ENCODE assay signal across 8 cellular contexts in the genomic region with DNA sequence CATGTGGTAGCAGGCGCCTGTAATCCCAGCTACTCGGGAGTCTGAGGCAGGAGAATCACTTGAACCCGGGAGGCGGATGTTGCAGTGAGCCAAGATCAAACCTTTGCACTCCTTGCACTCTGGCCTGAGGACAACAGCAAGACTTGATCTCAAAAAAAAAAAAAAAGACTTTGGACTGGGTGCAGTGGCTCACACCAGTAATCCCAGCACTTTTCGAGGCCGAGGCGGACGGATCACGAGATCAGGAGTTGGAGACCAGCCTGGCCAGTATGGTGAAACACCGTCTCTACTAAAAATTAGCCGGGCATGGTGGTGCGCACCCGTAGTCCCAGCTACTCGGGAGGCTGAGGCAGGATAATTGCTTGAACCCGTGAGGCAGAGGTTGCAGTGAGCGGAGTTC. TPM values are rescaled to one million over a fixed set of nuclear protein-coding genes. Genes with fewer than 3 reads are reported as not detected.
DNase-seq lines count a peak whose midpoint lies in the region; ATAC-seq and TF ChIP-seq lines count a peak whose summit lies in the region.
"Not testable (repeated sequence)": the region's sequence is repeated elsewhere in the genome, so short reads cannot be mapped to it uniquely, and the experiment has no call there.
"Had no signal": no experiment of that assay in that cellular context is flagged by ENCODE, and none has a peak within 500 bp of the region (broad histone marks: within the 10 kb centered on the region; RNA-seq: fewer than 3 reads in every experiment).

No MANE protein-coding gene starts in this region.

- ATAC-seq in central memory CD8-positive, alpha-beta T cell (replicated peaks; ENCODE audit: extremely low read depth, poor library complexity, severe bottlenecking) = not testable (repeated sequence)

- peak overlapping the region in 1 of 3 donors; percentile 46 for H3K27ac Mint-ChIP-seq in IgD-negative memory B cell
- not testable (repeated sequence) for H3K27ac Mint-ChIP-seq in activated T-helper 1 cell treated with anti-CD3 and anti-CD28 coated beads, Interleukin-12 subunit alpha, Interleukin-12 subunit beta, Interleukin-2, Interleukin-4 antibody, amounts not matched to agents 30 ng/mL and 10 ng/mL and 1 ng/mL, durations not matched to agents 14 hours and 24 hours and 36 hours; central memory CD8-positive, alpha-beta T cell (ENCODE audit: low read depth); endothelial cell (ENCODE audit: unreplicated experiment); nephron progenitor cell
- peak overlapping the region; percentile 37 for H3K27ac Mint-ChIP-seq in progenitor cell of endocrine pancreas

- not testable (repeated sequence) for H3K27me3 Mint-ChIP-seq in IgD-negative memory B cell; activated T-helper 1 cell treated with anti-CD3 and anti-CD28 coated beads, Interleukin-12 subunit alpha, Interleukin-12 subunit beta, Interleukin-2, Interleukin-4 antibody, amounts not matched to agents 30 ng/mL and 10 ng/mL and 1 ng/mL, durations not matched to agents 14 hours and 24 hours and 36 hours (ENCODE audit: insufficient read depth); central memory CD8-positive, alpha-beta T cell; nephron progenitor cell (ENCODE audit: low read depth, poor library complexity); progenitor cell of endocrine pancreas
- H3K27me3 Mint-ChIP-seq in endothelial cell (ENCODE audit: unreplicated experiment) = peaks cover 10% of the 10 kb centered on the region

- H3K36me3 ChIP-seq in liver (ENCODE audit: control insufficient read depth in 4 of 4, insufficient read depth in 3 of 4, low read depth in 1 of 4, low read length in 3 of 4) = not testable (repeated sequence)

- not testable (repeated sequence) for H3K27me3 ChIP-seq in liver (ENCODE audit: control insufficient read depth in 4 of 4, insufficient read depth in 4 of 4, low read length in 3 of 4)

- peaks cover 7 to 47% (median 33%) of the 10 kb centered on the region in 4 donors for H3K4me1 ChIP-seq in liver (ENCODE audit: control insufficient read depth in 4 of 4, insufficient read depth in 4 of 4, low read length in 3 of 4)

- H3K4me3 Mint-ChIP-seq in IgD-negative memory B cell (peak overlapping the region in 3 of 4 donors; percentile 21 to 95 (median 86)), endothelial cell (ENCODE audit: unreplicated experiment) (peak overlapping the region; percentile 31), nephron progenitor cell (peak overlapping the region; percentile 92), progenitor cell of endocrine pancreas (ENCODE audit: low read depth) (peak overlapping the region; percentile 26)
- peak overlapping the region; percentile 89 for H3K4me3 Mint-ChIP-seq in activated T-helper 1 cell treated with anti-CD3 and anti-CD28 coated beads, Interleukin-12 subunit alpha, Interleukin-12 subunit beta, Interleukin-2, Interleukin-4 antibody, amounts not matched to agents 30 ng/mL and 10 ng/mL and 1 ng/mL, durations not matched to agents 14 hours and 24 hours and 36 hours
- peak overlapping the region; percentile 36 for H3K4me3 Mint-ChIP-seq in central memory CD8-positive, alpha-beta T cell

- DNase-seq in activated T-helper 1 cell treated with anti-CD3 and anti-CD28 coated beads, Interleukin-12 subunit alpha, Interleukin-12 subunit beta, Interleukin-2, Interleukin-4 antibody, amounts not matched to agents 30 ng/mL and 10 ng/mL and 1 ng/mL, durations not matched to agents 14 hours and 24 hours and 36 hours (ENCODE audit: low spot score); central memory CD8-positive, alpha-beta T cell (ENCODE audit: low spot score in 2 of 2); endothelial cell (ENCODE audit: low spot score); nephron progenitor cell; progenitor cell of endocrine pancreas (ENCODE audit: low spot score, unreplicated experiment): not testable (repeated sequence)

- not testable (repeated sequence) for H3K9me3 Mint-ChIP-seq in IgD-negative memory B cell; activated T-helper 1 cell treated with anti-CD3 and anti-CD28 coated beads, Interleukin-12 subunit alpha, Interleukin-12 subunit beta, Interleukin-2, Interleukin-4 antibody, amounts not matched to agents 30 ng/mL and 10 ng/mL and 1 ng/mL, durations not matched to agents 14 hours and 24 hours and 36 hours; central memory CD8-positive, alpha-beta T cell; endothelial cell (ENCODE audit: unreplicated experiment); nephron progenitor cell; progenitor cell of endocrine pancreas (ENCODE audit: low read depth)

- H3K9ac ChIP-seq in liver (ENCODE audit: low read depth in 1 of 2, low read length in 2 of 2) = not testable (repeated sequence)

- TF ChIP-seq RAD21 in liver (IDR thresholded peaks at IDR 0.05) = not testable (repeated sequence)

- H3K9me3 ChIP-seq in liver (ENCODE audit: control insufficient read depth in 4 of 4, low read length in 3 of 4) = not testable (repeated sequence)

- peak overlapping the region in 1 of 3 donors; percentile 92 for H3K4me3 ChIP-seq in liver (ENCODE audit: low read depth in 1 of 3, low read length in 3 of 3)

- H3K36me3 Mint-ChIP-seq in IgD-negative memory B cell; activated T-helper 1 cell treated with anti-CD3 and anti-CD28 coated beads, Interleukin-12 subunit alpha, Interleukin-12 subunit beta, Interleukin-2, Interleukin-4 antibody, amounts not matched to agents 30 ng/mL and 10 ng/mL and 1 ng/mL, durations not matched to agents 14 hours and 24 hours and 36 hours (ENCODE audit: low read depth); central memory CD8-positive, alpha-beta T cell (ENCODE audit: insufficient read depth); endothelial cell (ENCODE audit: low read depth, unreplicated experiment); nephron progenitor cell (ENCODE audit: low read depth); progenitor cell of endocrine pancreas (ENCODE audit: insufficient read depth): not testable (repeated sequence)

- not testable (repeated sequence) for TF ChIP-seq CTCF in endothelial cell (IDR thresholded peaks at IDR 0.05; ENCODE audit: unreplicated experiment); liver (IDR thresholded peaks at IDR 0.05; ENCODE audit: low read depth, low read length, missing input control); nephron progenitor cell (IDR thresholded peaks at IDR 0.05); progenitor cell of endocrine pancreas (IDR thresholded peaks at IDR 0.05; ENCODE audit: unreplicated experiment)

- intact Hi-C loops in activated T-helper 1 cell treated with anti-CD3 and anti-CD28 coated beads, Interleukin-12 subunit alpha, Interleukin-12 subunit beta, Interleukin-2, Interleukin-4 antibody, amounts not matched to agents 30 ng/mL and 10 ng/mL and 1 ng/mL, durations not matched to agents 14 hours and 24 hours and 36 hours (cut with micrococcal nuclease) = loop anchor here (2.0 kb wide), 1 partner anchor 493 kb away; the partner anchor contains the start of gene ALOXE3

- H3K4me1 Mint-ChIP-seq in IgD-negative memory B cell (peaks cover 3 to 10% (median 5%) of the 10 kb centered on the region in 3 donors), nephron progenitor cell (peaks cover 26% of the 10 kb centered on the region), progenitor cell of endocrine pancreas (ENCODE audit: low read depth) (peaks cover 15% of the 10 kb centered on the region)
- peaks cover 18% of the 10 kb centered on the region for H3K4me1 Mint-ChIP-seq in activated T-helper 1 cell treated with anti-CD3 and anti-CD28 coated beads, Interleukin-12 subunit alpha, Interleukin-12 subunit beta, Interleukin-2, Interleukin-4 antibody, amounts not matched to agents 30 ng/mL and 10 ng/mL and 1 ng/mL, durations not matched to agents 14 hours and 24 hours and 36 hours (ENCODE audit: low read depth)
- peaks cover 18% of the 10 kb centered on the region for H3K4me1 Mint-ChIP-seq in central memory CD8-positive, alpha-beta T cell
- not testable (repeated sequence) for H3K4me1 Mint-ChIP-seq in endothelial cell (ENCODE audit: unreplicated experiment)

- 55% methylated on average over 16 of the region's 16 CpGs for WGBS in liver

- H3K27ac ChIP-seq in liver (ENCODE audit: low read depth in 1 of 2, low read length in 2 of 2) = peak overlapping the region; percentile 7 to 85

RNA-seq across cellular contexts. Expression of gene SAT2, which starts 1.9 kb away (rescaled TPM):
- polyA plus RNA-seq in IgD-negative memory B cell (37.7 TPM), liver (100 to 1,000 TPM; 158 to 181 TPM)
- 23.8 and 24.0 TPM in 2 replicates for total RNA-seq in activated T-helper 1 cell treated with anti-CD3 and anti-CD28 coated beads, Interleukin-12 subunit alpha, Interleukin-12 subunit beta, Interleukin-2, Interleukin-4 antibody, amounts not matched to agents 30 ng/mL and 10 ng/mL and 1 ng/mL, durations not matched to agents 14 hours and 24 hours and 36 hours
- total RNA-seq in endothelial cell (ENCODE audit: unreplicated experiment) (100 TPM), liver (10 to 100 TPM; 25.9 to 53.8 TPM), progenitor cell of endocrine pancreas (108 and 120 TPM in 2 replicates)

RNA-seq across cellular contexts. Expression of gene SHBG, which starts 4.2 kb away (rescaled TPM):
- not detected for polyA plus RNA-seq in IgD-negative memory B cell
- 0.20 TPM in 1 of 2 replicates, not detected in the other for total RNA-seq in activated T-helper 1 cell treated with anti-CD3 and anti-CD28 coated beads, Interleukin-12 subunit alpha, Interleukin-12 subunit beta, Interleukin-2, Interleukin-4 antibody, amounts not matched to agents 30 ng/mL and 10 ng/mL and 1 ng/mL, durations not matched to agents 14 hours and 24 hours and 36 hours
- 0.95 TPM for total RNA-seq in endothelial cell (ENCODE audit: unreplicated experiment)
- 10 to 100 TPM in 1 of 2 donors, 1 to 10 TPM in 1; 3.5 to 15.3 TPM for total RNA-seq in liver
- 10 to 100 TPM; 29.0 to 61.6 TPM for polyA plus RNA-seq in liver
- 5.1 and 5.9 TPM in 2 replicates for total RNA-seq in progenitor cell of endocrine pancreas
- total RNA-seq: HT-29 had no signal

RNA-seq across cellular contexts. Expression of gene FXR2, which starts 11.1 kb away (rescaled TPM):
- 20.0 TPM for polyA plus RNA-seq in IgD-negative memory B cell
- total RNA-seq in activated T-helper 1 cell treated with anti-CD3 and anti-CD28 coated beads, Interleukin-12 subunit alpha, Interleukin-12 subunit beta, Interleukin-2, Interleukin-4 antibody, amounts not matched to agents 30 ng/mL and 10 ng/mL and 1 ng/mL, durations not matched to agents 14 hours and 24 hours and 36 hours = 59.5 and 63.6 TPM in 2 replicates
- total RNA-seq in endothelial cell (ENCODE audit: unreplicated experiment) = 37.9 TPM
- 10 to 100 TPM; 12.4 to 18.3 TPM for total RNA-seq in liver
- polyA plus RNA-seq in liver = 10 to 100 TPM in 1 of 2 donors, 1 to 10 TPM in 1; 6.8 to 17.2 TPM
- total RNA-seq in progenitor cell of endocrine pancreas = 53.6 and 61.4 TPM in 2 replicates

RNA-seq across cellular contexts. Expression of gene ATP1B2, which starts 25.0 kb away (rescaled TPM):
- polyA plus RNA-seq in IgD-negative memory B cell (not detected), liver (1 to 10 TPM in 1 of 2 donors, under 1 TPM in 1; 0.53 to 3.4 TPM)
- total RNA-seq in activated T-helper 1 cell treated with anti-CD3 and anti-CD28 coated beads, Interleukin-12 subunit alpha, Interleukin-12 subunit beta, Interleukin-2, Interleukin-4 antibody, amounts not matched to agents 30 ng/mL and 10 ng/mL and 1 ng/mL, durations not matched to agents 14 hours and 24 hours and 36 hours = 0.54 TPM in 2 replicates
- total RNA-seq in endothelial cell (ENCODE audit: unreplicated experiment) (10.4 TPM), liver (1 to 10 TPM in 1 of 2 donors, under 1 TPM in 1; 0.33 to 8.3 TPM), progenitor cell of endocrine pancreas (1.5 and 2.1 TPM in 2 replicates)
- total RNA-seq: HT-29 had no signal

RNA-seq across cellular contexts. Expression of gene SOX15, which starts 35.9 kb away (rescaled TPM):
- polyA plus RNA-seq in IgD-negative memory B cell (not detected), liver (under 1 TPM; 0.06 to 0.33 TPM)
- 0.20 and 0.78 TPM in 2 replicates for total RNA-seq in activated T-helper 1 cell treated with anti-CD3 and anti-CD28 coated beads, Interleukin-12 subunit alpha, Interleukin-12 subunit beta, Interleukin-2, Interleukin-4 antibody, amounts not matched to agents 30 ng/mL and 10 ng/mL and 1 ng/mL, durations not matched to agents 14 hours and 24 hours and 36 hours
- total RNA-seq in endothelial cell (ENCODE audit: unreplicated experiment) (1.3 TPM), liver (under 1 TPM in 1 of 2 donors, not detected in 1; 0.17 TPM), progenitor cell of endocrine pancreas (0.93 and 1.0 TPM in 2 replicates)
- total RNA-seq: HT-29 had no signal

Comparison
In these comparisons a context has a peak if more than half of its experiments do, and no peak if none do; other contexts are left out.
1. H3K4me3 Mint-ChIP-seq: peak in every context shown above with its lines; median percentile 92 in nephron progenitor cell; 89 in activated T-helper 1 cell treated with anti-CD3 and anti-CD28 coated beads, Interleukin-12 subunit alpha, Interleukin-12 subunit beta, Interleukin-2, Interleukin-4 antibody, amounts not matched to agents 30 ng/mL and 10 ng/mL and 1 ng/mL, durations not matched to agents 14 hours and 24 hours and 36 hours; 86 in IgD-negative memory B cell; 36 in central memory CD8-positive, alpha-beta T cell; 31 in endothelial cell; 26 in progenitor cell of endocrine pancreas.